11 cellular contexts compared by ENCODE assay signal in genomic region chr4:105859233-105859632, GRCh38. TPM values are rescaled to one million over a fixed set of nuclear protein-coding genes. Genes with fewer than 3 reads are reported as not detected.
DNase-seq lines count a peak whose midpoint lies in the region; ATAC-seq, FAIRE-seq and TF ChIP-seq lines count a peak whose summit lies in the region.
"Had no signal": no experiment of that assay in that cellular context is flagged by ENCODE, and none has a peak within 500 bp of the region (broad histone marks: within the 10 kb centered on the region; RNA-seq: fewer than 3 reads in every experiment).

No MANE protein-coding gene starts in this region.

- no peaks in the 10 kb centered on the region for H3K27me3 Mint-ChIP-seq in natural killer cell (ENCODE audit: low read depth in 2 of 2)
- no peaks in the 10 kb centered on the region for H3K27me3 Mint-ChIP-seq in activated T-helper 2 cell treated with anti-CD3 and anti-CD28 coated beads, Interferon-gamma antibody, Interleukin-2, Interleukin-4, amounts not matched to agents 10 μg/mL and 5 μg/mL and 100 μg/mL, durations not matched to agents 14 hours and 24 hours and 36 hours (ENCODE audit: low read depth)

- no peak for FAIRE-seq in H54 (lab: Jason Lieb, UNC)
- FAIRE-seq: TTC549 had no signal

- H3K36me3 Mint-ChIP-seq in natural killer cell = peaks cover 14% of the 10 kb centered on the region
- H3K36me3 Mint-ChIP-seq in activated T-helper 2 cell treated with anti-CD3 and anti-CD28 coated beads, Interferon-gamma antibody, Interleukin-2, Interleukin-4, amounts not matched to agents 10 μg/mL and 5 μg/mL and 100 μg/mL, durations not matched to agents 14 hours and 24 hours and 36 hours (ENCODE audit: low read depth) = no peaks in the 10 kb centered on the region

- no peak overlapping the region for H3K4me3 ChIP-seq in adipocyte (ENCODE audit: low read length)

- H3K4me1 Mint-ChIP-seq in natural killer cell = no peaks in the 10 kb centered on the region
- H3K4me1 Mint-ChIP-seq in activated T-helper 2 cell treated with anti-CD3 and anti-CD28 coated beads, Interferon-gamma antibody, Interleukin-2, Interleukin-4, amounts not matched to agents 10 μg/mL and 5 μg/mL and 100 μg/mL, durations not matched to agents 14 hours and 24 hours and 36 hours (ENCODE audit: low read depth) = no peaks in the 10 kb centered on the region

- peaks cover 10% of the 10 kb centered on the region for H3K4me1 ChIP-seq in adipocyte (ENCODE audit: control insufficient read depth, insufficient read depth, low read length)

- H3K9me3 ChIP-seq in adipocyte (ENCODE audit: control insufficient read depth, low read length) = peaks cover 8% of the 10 kb centered on the region

- DNase-seq in AG08395 (ENCODE audit: low spot score) (peak; percentile 76), H54 (ENCODE audit: insufficient read length, low spot score) (peak; percentile 4), adipocyte (ENCODE audit: low read depth) (peak; percentile 82), glomerular endothelial cell (ENCODE audit: extremely low read depth, low read depth, low spot score) (peak; percentile 34), NCI-H2081 (lab: John Stamatoyannopoulos, UW) (no peak), natural killer cell (no peak)
- no peak for DNase-seq in activated T-helper 2 cell treated with anti-CD3 and anti-CD28 coated beads, Interferon-gamma antibody, Interleukin-2, Interleukin-4, amounts not matched to agents 10 μg/mL and 5 μg/mL and 100 μg/mL, durations not matched to agents 14 hours and 24 hours and 36 hours (ENCODE audit: low spot score)
- DNase-seq: activated T-cell treated with anti-CD3 and anti-CD28 coated beads, Interleukin-2, amount 50 U/mL, for 4 hours; KG1 had no signal

- no peak for TF ChIP-seq POLR2A in H54 (IDR thresholded peaks at IDR 0.05; ENCODE audit: low read depth, low read length)

- H3K4me3 Mint-ChIP-seq in natural killer cell = no peak overlapping the region
- H3K4me3 Mint-ChIP-seq in activated T-helper 2 cell treated with anti-CD3 and anti-CD28 coated beads, Interferon-gamma antibody, Interleukin-2, Interleukin-4, amounts not matched to agents 10 μg/mL and 5 μg/mL and 100 μg/mL, durations not matched to agents 14 hours and 24 hours and 36 hours (ENCODE audit: low read depth) = no peak overlapping the region
- H3K4me3 Mint-ChIP-seq: activated T-cell treated with anti-CD3 and anti-CD28 coated beads, Interleukin-2, amount 50 U/mL, for 4 hours had no signal

- intact Hi-C loops in natural killer cell (cut with micrococcal nuclease) = no loop called here
- intact Hi-C loops in activated T-helper 2 cell treated with anti-CD3 and anti-CD28 coated beads, Interferon-gamma antibody, Interleukin-2, Interleukin-4, amounts not matched to agents 10 μg/mL and 5 μg/mL and 100 μg/mL, durations not matched to agents 14 hours and 24 hours and 36 hours (cut with micrococcal nuclease) = no loop called here

- no peak overlapping the region for H3K27ac Mint-ChIP-seq in natural killer cell
- H3K27ac Mint-ChIP-seq in activated T-helper 2 cell treated with anti-CD3 and anti-CD28 coated beads, Interferon-gamma antibody, Interleukin-2, Interleukin-4, amounts not matched to agents 10 μg/mL and 5 μg/mL and 100 μg/mL, durations not matched to agents 14 hours and 24 hours and 36 hours = no peak overlapping the region

- TF ChIP-seq CTCF in natural killer cell (IDR thresholded peaks at IDR 0.05) = no peak

- H3K27me3 ChIP-seq in adipocyte (replicated peaks; ENCODE audit: control insufficient read depth, insufficient read depth, low read length) = no peaks in the 10 kb centered on the region

- no peaks in the 10 kb centered on the region for H3K36me3 ChIP-seq in adipocyte (ENCODE audit: control insufficient read depth, insufficient read depth, low read length, severe bottlenecking)

- H3K9me3 Mint-ChIP-seq in natural killer cell = peaks cover 14 to 30% of the 10 kb centered on the region in 2 donors
- peaks cover 21% of the 10 kb centered on the region for H3K9me3 Mint-ChIP-seq in activated T-helper 2 cell treated with anti-CD3 and anti-CD28 coated beads, Interferon-gamma antibody, Interleukin-2, Interleukin-4, amounts not matched to agents 10 μg/mL and 5 μg/mL and 100 μg/mL, durations not matched to agents 14 hours and 24 hours and 36 hours

- ATAC-seq in GM21723 (IDR thresholded peaks at IDR 0.05; ENCODE audit: unreplicated experiment) = no peak
- ATAC-seq in natural killer cell = no peak
- ATAC-seq: activated T-cell treated with anti-CD3 and anti-CD28 coated beads, Interleukin-2, amount 50 U/mL, for 4 hours had no signal

- no peak overlapping the region for H3K9ac ChIP-seq in adipocyte (ENCODE audit: low read length)

RNA-seq across cellular contexts. Expression of gene NPNT, which starts 36.0 kb away (rescaled TPM):
- total RNA-seq in glomerular endothelial cell (0.64 and 2.1 TPM in 2 replicates), natural killer cell (not detected)
- 0.14 TPM in 1 of 2 replicates, not detected in the other for total RNA-seq in activated T-helper 2 cell treated with anti-CD3 and anti-CD28 coated beads, Interferon-gamma antibody, Interleukin-2, Interleukin-4, amounts not matched to agents 10 μg/mL and 5 μg/mL and 100 μg/mL, durations not matched to agents 14 hours and 24 hours and 36 hours

Comparison
In these comparisons a context has a peak if more than half of its experiments do, and no peak if none do; other contexts are left out.
1. DNase-seq: peak in AG08395 (single experiment), H54 (single experiment), adipocyte (single experiment) and glomerular endothelial cell (single experiment); none in NCI-H2081 (0 of 2), natural killer cell (single experiment) and activated T-helper 2 cell treated with anti-CD3 and anti-CD28 coated beads, Interferon-gamma antibody, Interleukin-2, Interleukin-4, amounts not matched to agents 10 μg/mL and 5 μg/mL and 100 μg/mL, durations not matched to agents 14 hours and 24 hours and 36 hours (single experiment).